ENCODE assay signal across 26 cellular contexts in genomic region chrX:43605351-43605750, GRCh38. TPM values are rescaled to one million over a fixed set of nuclear protein-coding genes. Genes with fewer than 3 reads are reported as not detected.
"Had no signal": no experiment of that assay in that cellular context is flagged by ENCODE, and none has a peak within 500 bp of the region (broad histone marks: within the 10 kb centered on the region; RNA-seq: fewer than 3 reads in every experiment).

No MANE protein-coding gene starts in this region.

- H3K27me3 ChIP-seq: brain microvascular endothelial cell had no signal

- H3K27ac ChIP-seq: brain microvascular endothelial cell, PC-9 had no signal

- DNase-seq: activated CD4-positive, alpha-beta T cell treated with anti-CD3 and anti-CD28 coated beads for 48 hours; activated CD4-positive, alpha-beta T cell treated with anti-CD3 and anti-CD28 coated beads, Interleukin-2, amount 50 U/mL, for 4 hours; activated CD4-positive, CD25-positive, alpha-beta regulatory T cell treated with anti-CD3 and anti-CD28 coated beads, Interleukin-2, amount 50 U/mL, for 72 hours; activated CD8-positive, alpha-beta memory T cell treated with anti-CD3 and anti-CD28 coated beads, Interleukin-2, amount 50 U/mL, for 48 hours; activated CD8-positive, alpha-beta T cell treated with anti-CD3 and anti-CD28 coated beads, Interleukin-2, amount 10 ng/mL, durations not matched to agents 7 days and 5 days; activated effector memory CD4-positive, alpha-beta T cell treated with Interleukin-2 at 50 U/mL for 16 hours; activated naive CD4-positive, alpha-beta T cell; activated naive CD8-positive, alpha-beta T cell treated with anti-CD3 and anti-CD28 coated beads, Interleukin-2, amount 50 U/mL, for 24 hours; activated T-cell treated with anti-CD3 and anti-CD28 coated beads, Interleukin-2, amount 50 U/mL, for 1 hour; amniotic stem cell; brain microvascular endothelial cell; cerebellar nuclear complex; MM.1S; NCI-H1105; NCI-H1436; NCI-H1694 treated with DMSO at 0.1 percent for 48 hours; NCI-H2029 treated with DMSO at 0.1 percent for 48 hours; NCI-H345; NCI-H510A; NCI-H526 treated with DMSO at 0.1 percent for 48 hours; NCI-H82; PC-9; SHP77 treated with DMSO at 0.1 percent for 48 hours; T-helper 17 cell; T-helper 9 cell had no signal

- H3K36me3 ChIP-seq: brain microvascular endothelial cell had no signal

- H3K4me2 ChIP-seq: PC-9 had no signal

- H3K4me3 ChIP-seq: PC-9 had no signal

- ATAC-seq: activated CD8-positive, alpha-beta T cell treated with anti-CD3 and anti-CD28 coated beads, Interleukin-2, amount 10 ng/mL, durations not matched to agents 7 days and 5 days; activated naive CD8-positive, alpha-beta T cell treated with anti-CD3 and anti-CD28 coated beads, Interleukin-2, amount 50 U/mL, for 24 hours; T-helper 17 cell; WTC11 had no signal

- H2AFZ ChIP-seq: PC-9 had no signal

RNA-seq across cellular contexts. Expression of gene MAOA, which starts 50.7 kb away (rescaled TPM):
- total RNA-seq: activated CD8-positive, alpha-beta T cell treated with anti-CD3 and anti-CD28 coated beads, Interleukin-2, amount 10 ng/mL, durations not matched to agents 7 days and 5 days had no signal
